8 cellular contexts compared by ENCODE assay signal in genomic region chr10:11175823-11176243, GRCh38.
DNase-seq lines count a peak whose midpoint lies in the region; ATAC-seq and TF ChIP-seq lines count a peak whose summit lies in the region.

No MANE protein-coding gene starts in this region.

- no peaks in the 10 kb centered on the region for H3K36me3 Mint-ChIP-seq in MCF 10A (ENCODE audit: insufficient read depth, unreplicated experiment)
- peaks cover 52% of the 10 kb centered on the region for H3K36me3 Mint-ChIP-seq in activated T-helper 1 cell treated with anti-CD3 and anti-CD28 coated beads, Interleukin-12 subunit alpha, Interleukin-12 subunit beta, Interleukin-2, Interleukin-4 antibody, amounts not matched to agents 30 ng/mL and 10 ng/mL and 1 ng/mL, durations not matched to agents 14 hours and 24 hours and 36 hours (ENCODE audit: low read depth)

- TF ChIP-seq CTCF in MCF 10A (IDR thresholded peaks at IDR 0.05; ENCODE audit: unreplicated experiment) = no peak

- POLR2A ChIA-PET in MCF 10A (lab: Yijun Ruan, JAX) = no interaction called here

- ATAC-seq in GM18511 (IDR thresholded peaks at IDR 0.05; ENCODE audit: unreplicated experiment) (peak; percentile 46), GM21825 (IDR thresholded peaks at IDR 0.05; ENCODE audit: unreplicated experiment) (peak; percentile 33)

- no TSS peak for BruUV-seq in MCF 10A (replicated peaks; lab: Mats Ljungman, UMichigan)

- in situ Hi-C loops in G401 (cut with HindIII; ENCODE audit: low sequenced_read_pairs) = no loop called here

- H3K27me3 Mint-ChIP-seq in MCF 10A (ENCODE audit: insufficient read depth, unreplicated experiment) = peaks cover 9% of the 10 kb centered on the region
- no peaks in the 10 kb centered on the region for H3K27me3 Mint-ChIP-seq in activated T-helper 1 cell treated with anti-CD3 and anti-CD28 coated beads, Interleukin-12 subunit alpha, Interleukin-12 subunit beta, Interleukin-2, Interleukin-4 antibody, amounts not matched to agents 30 ng/mL and 10 ng/mL and 1 ng/mL, durations not matched to agents 14 hours and 24 hours and 36 hours (ENCODE audit: insufficient read depth)

- no peaks in the 10 kb centered on the region for H3K9me3 Mint-ChIP-seq in MCF 10A (ENCODE audit: unreplicated experiment)
- no peaks in the 10 kb centered on the region for H3K9me3 Mint-ChIP-seq in activated T-helper 1 cell treated with anti-CD3 and anti-CD28 coated beads, Interleukin-12 subunit alpha, Interleukin-12 subunit beta, Interleukin-2, Interleukin-4 antibody, amounts not matched to agents 30 ng/mL and 10 ng/mL and 1 ng/mL, durations not matched to agents 14 hours and 24 hours and 36 hours

- DNase-seq in NOMO-1 treated with DMSO at 0.1 percent for 48 hours (lab: John Stamatoyannopoulos, UW; ENCODE audit: unreplicated experiment) = peak; percentile 77
- DNase-seq in mucosa of gallbladder (ENCODE audit: low spot score) = peak; percentile 41
- no peak for DNase-seq in MCF 10A (ENCODE audit: unreplicated experiment)
- DNase-seq in activated T-helper 1 cell treated with anti-CD3 and anti-CD28 coated beads, Interleukin-12 subunit alpha, Interleukin-12 subunit beta, Interleukin-2, Interleukin-4 antibody, amounts not matched to agents 30 ng/mL and 10 ng/mL and 1 ng/mL, durations not matched to agents 14 hours and 24 hours and 36 hours (ENCODE audit: low spot score) = no peak
- no peak for DNase-seq in G401 (ENCODE audit: low spot score)
- DNase-seq in activated gamma-delta T cell treated with Interleukin-2 at 50 U/mL for 16 hours = no peak

- intact Hi-C loops in MCF 10A (cut with micrococcal nuclease) = no loop called here
- intact Hi-C loops in activated T-helper 1 cell treated with anti-CD3 and anti-CD28 coated beads, Interleukin-12 subunit alpha, Interleukin-12 subunit beta, Interleukin-2, Interleukin-4 antibody, amounts not matched to agents 30 ng/mL and 10 ng/mL and 1 ng/mL, durations not matched to agents 14 hours and 24 hours and 36 hours (cut with micrococcal nuclease) = loop anchor here (1.0 to 10.0 kb wide), 2 partner anchors 10 to 869 kb away; partner anchors contain the start of gene UPF2

- no peaks in the 10 kb centered on the region for H3K4me1 Mint-ChIP-seq in MCF 10A (ENCODE audit: insufficient read depth, unreplicated experiment)
- H3K4me1 Mint-ChIP-seq in activated T-helper 1 cell treated with anti-CD3 and anti-CD28 coated beads, Interleukin-12 subunit alpha, Interleukin-12 subunit beta, Interleukin-2, Interleukin-4 antibody, amounts not matched to agents 30 ng/mL and 10 ng/mL and 1 ng/mL, durations not matched to agents 14 hours and 24 hours and 36 hours (ENCODE audit: low read depth) = no peaks in the 10 kb centered on the region

- H3K27ac Mint-ChIP-seq in MCF 10A (ENCODE audit: low read depth, unreplicated experiment) = no peak overlapping the region
- no peak overlapping the region for H3K27ac Mint-ChIP-seq in activated T-helper 1 cell treated with anti-CD3 and anti-CD28 coated beads, Interleukin-12 subunit alpha, Interleukin-12 subunit beta, Interleukin-2, Interleukin-4 antibody, amounts not matched to agents 30 ng/mL and 10 ng/mL and 1 ng/mL, durations not matched to agents 14 hours and 24 hours and 36 hours

- no peak overlapping the region for H3K4me3 Mint-ChIP-seq in MCF 10A (ENCODE audit: unreplicated experiment)
- H3K4me3 Mint-ChIP-seq in activated T-helper 1 cell treated with anti-CD3 and anti-CD28 coated beads, Interleukin-12 subunit alpha, Interleukin-12 subunit beta, Interleukin-2, Interleukin-4 antibody, amounts not matched to agents 30 ng/mL and 10 ng/mL and 1 ng/mL, durations not matched to agents 14 hours and 24 hours and 36 hours = no peak overlapping the region

- CTCF ChIA-PET in MCF 10A (lab: Yijun Ruan, JAX) = interaction anchor here (1.4 kb wide), 1 partner anchor 26 kb away, joined by 3 read pairs; no protein-coding TSS in a partner anchor

Comparison
In these comparisons a context has a peak if more than half of its experiments do, and no peak if none do; other contexts are left out.
1. DNase-seq: peak in NOMO-1 treated with DMSO at 0.1 percent for 48 hours (single experiment) and mucosa of gallbladder (single experiment); none in MCF 10A (single experiment), activated T-helper 1 cell treated with anti-CD3 and anti-CD28 coated beads, Interleukin-12 subunit alpha, Interleukin-12 subunit beta, Interleukin-2, Interleukin-4 antibody, amounts not matched to agents 30 ng/mL and 10 ng/mL and 1 ng/mL, durations not matched to agents 14 hours and 24 hours and 36 hours (single experiment), G401 (single experiment) and activated gamma-delta T cell treated with Interleukin-2 at 50 U/mL for 16 hours (single experiment).